Comparison of ENCODE assay signal across 13 cellular contexts in genomic region chr5:73298251-73299016, GRCh38.
DNase-seq lines count a peak whose midpoint lies in the region; ATAC-seq and TF ChIP-seq lines count a peak whose summit lies in the region.
"Had no signal": no experiment of that assay in that cellular context is flagged by ENCODE, and none has a peak within 500 bp of the region (broad histone marks: within the 10 kb centered on the region; RNA-seq: fewer than 3 reads in every experiment).

No MANE protein-coding gene starts in this region.

- H3K9me3 ChIP-seq in left ventricle myocardium inferior (replicated peaks) (no peaks in the 10 kb centered on the region), right atrium auricular region (no peaks in the 10 kb centered on the region), mammary epithelial cell (replicated peaks; ENCODE audit: insufficient read depth, low read length) (peaks cover 10% of the 10 kb centered on the region)
- H3K9me3 ChIP-seq: neutrophil, vagina had no signal

- H3K36me3 ChIP-seq in left ventricle myocardium inferior (no peaks in the 10 kb centered on the region), right atrium auricular region (no peaks in the 10 kb centered on the region), mammary epithelial cell (ENCODE audit: insufficient read depth, low read length) (no peaks in the 10 kb centered on the region)
- H3K36me3 ChIP-seq: neutrophil, vagina had no signal

- no peak for ATAC-seq in GM18909 (IDR thresholded peaks at IDR 0.05; ENCODE audit: poor library complexity, unreplicated experiment)

- in situ Hi-C loops in mammary epithelial cell (cut with MboI; ENCODE audit: low sequenced_read_pairs in 2 of 2) = no loop called here

- H3K4me3 Mint-ChIP-seq in mesothelial cell of epicardium = peak overlapping the region; percentile 35

- no peak for DNase-seq in left ventricle myocardium inferior
- DNase-seq in right atrium auricular region (ENCODE audit: low spot score) = no peak
- peak; percentile 14 for DNase-seq in mammary epithelial cell
- no peak for DNase-seq in mesothelial cell of epicardium (ENCODE audit: low spot score in 2 of 2, unreplicated experiment in 2 of 2)
- DNase-seq in NCI-H1694 treated with DMSO at 0.1 percent for 48 hours (lab: John Stamatoyannopoulos, UW) = no peak
- DNase-seq in SKM-1 (lab: John Stamatoyannopoulos, UW; ENCODE audit: unreplicated experiment) = no peak
- DNase-seq in occipital lobe (lab: John Stamatoyannopoulos, UW) = no peak
- DNase-seq: activated CD8-positive, alpha-beta memory T cell treated with anti-CD3 and anti-CD28 coated beads, Interleukin-2, amount 50 U/mL, for 4 hours; KG1; NCI-H226 had no signal

- H3K36me3 Mint-ChIP-seq in mesothelial cell of epicardium = no peaks in the 10 kb centered on the region

- intact Hi-C loops in left ventricle myocardium inferior (cut with micrococcal nuclease) (no loop called here), mammary epithelial cell (cut with micrococcal nuclease) (loop anchor here (2.0 to 5.0 kb wide), 2 partner anchors 152 to 216 kb away; no protein-coding TSS in a partner anchor)

- H3K27ac Mint-ChIP-seq in mesothelial cell of epicardium = no peak overlapping the region

- H3K4me1 ChIP-seq in left ventricle myocardium inferior (peaks cover 27% of the 10 kb centered on the region), right atrium auricular region (peaks cover 0 to 31% of the 10 kb centered on the region in 2 donors), mammary epithelial cell (ENCODE audit: insufficient read depth, low read length) (peaks cover 10% of the 10 kb centered on the region)

- dilution Hi-C loops in mammary epithelial cell (cut with HindIII; ENCODE audit: low sequenced_read_pairs) = loop anchor here (10.0 kb wide), 1 partner anchor 64 kb away; no protein-coding TSS in a partner anchor

- TF ChIP-seq CTCF in left ventricle myocardium inferior (IDR thresholded peaks at IDR 0.05; ENCODE audit: borderline replicate concordance) (no peak), right atrium auricular region (IDR thresholded peaks at IDR 0.05) (no peak), mammary epithelial cell (conservative IDR thresholded peaks at IDR 0.05 in 1 of 2, IDR thresholded peaks at IDR 0.05 in 1 of 2; ENCODE audit: extremely low read depth in 1 of 2, insufficient read depth in 1 of 2, low read depth in 1 of 2, low read length in 2 of 2) (no peak), mesothelial cell of epicardium (IDR thresholded peaks at IDR 0.05; ENCODE audit: unreplicated experiment) (no peak)

- CTCF ChIA-PET in mammary epithelial cell (lab: Charles Lee; ENCODE audit: low non-redundant PET) = interaction anchor here (0.6 to 0.7 kb wide), 3 partner anchors 82 to 102 kb away, joined by 3 to 4 read pairs (median 4); no protein-coding TSS in a partner anchor

- H3K9me3 Mint-ChIP-seq in mesothelial cell of epicardium = no peaks in the 10 kb centered on the region

- peak overlapping the region; percentile 38 for H3K4me3 ChIP-seq in left ventricle myocardium inferior
- peak overlapping the region in 1 of 2 donors; percentile 7 for H3K4me3 ChIP-seq in right atrium auricular region
- no peak overlapping the region for H3K4me3 ChIP-seq in mammary epithelial cell (replicated peaks in 1 of 3; ENCODE audit: insufficient read depth in 1 of 3, low read depth in 2 of 3, low read length in 3 of 3)

- BruUV-seq in mammary epithelial cell (replicated peaks; lab: Mats Ljungman, UMichigan) = no TSS peak

- 19% methylated on average over 30 of the region's 61 CpGs for WGBS in mammary epithelial cell (ENCODE audit: low coverage, missing lambda C conversion rate)

- no peaks in the 10 kb centered on the region for H3K79me2 ChIP-seq in mammary epithelial cell (ENCODE audit: insufficient read depth, low read length)

- H2AFZ ChIP-seq in mammary epithelial cell (ENCODE audit: low read depth, low read length) = no peak overlapping the region

- peaks cover 31% of the 10 kb centered on the region for H3K4me1 Mint-ChIP-seq in mesothelial cell of epicardium

- no peak overlapping the region for H3K9ac ChIP-seq in mammary epithelial cell (ENCODE audit: insufficient read depth, low read length)

- peak overlapping the region; percentile 31 for H3K4me2 ChIP-seq in mammary epithelial cell (ENCODE audit: insufficient read depth, low read depth, low read length)

- H3K27ac ChIP-seq in left ventricle myocardium inferior (replicated peaks) (no peak overlapping the region), right atrium auricular region (no peak overlapping the region), mammary epithelial cell (ENCODE audit: insufficient read depth, low read depth, low read length) (no peak overlapping the region)
- H3K27ac ChIP-seq: neutrophil, vagina had no signal

- no peaks in the 10 kb centered on the region for H4K20me1 ChIP-seq in mammary epithelial cell (ENCODE audit: insufficient read depth, low read length)

- H3K27me3 Mint-ChIP-seq in mesothelial cell of epicardium (ENCODE audit: low read depth) = peaks cover 91% of the 10 kb centered on the region

- peaks cover 100% of the 10 kb centered on the region for H3K27me3 ChIP-seq in left ventricle myocardium inferior (ENCODE audit: low read depth)
- peaks cover 42 to 56% of the 10 kb centered on the region in 2 donors for H3K27me3 ChIP-seq in right atrium auricular region
- peaks cover 38% of the 10 kb centered on the region for H3K27me3 ChIP-seq in mammary epithelial cell (ENCODE audit: insufficient read depth, low read length)
